23 cellular contexts compared by ENCODE assay signal in genomic region chr12:19456176-19456575, GRCh38.
"Had no signal": no experiment of that assay in that cellular context is flagged by ENCODE, and none has a peak within 500 bp of the region (broad histone marks: within the 10 kb centered on the region; RNA-seq: fewer than 3 reads in every experiment).

No MANE protein-coding gene starts in this region.

- H3K4me3 ChIP-seq: cardiac muscle cell, K562, SJCRH30 had no signal

- H3K27ac ChIP-seq: cardiac muscle cell, SJCRH30 had no signal

- H3K9me3 ChIP-seq: SJCRH30 had no signal

- ATAC-seq: activated CD8-positive, alpha-beta T cell treated with anti-CD3 and anti-CD28 coated beads, Interleukin-2, amount 10 ng/mL, durations not matched to agents 7 days and 5 days; activated naive CD4-positive, alpha-beta T cell treated with anti-CD3 and anti-CD28 coated beads, Interleukin-2, amount 50 U/mL, for 72 hours; activated naive CD8-positive, alpha-beta T cell treated with anti-CD3 and anti-CD28 coated beads, Interleukin-2, amount 50 U/mL, for 24 hours; K562; SK-N-SH treated with all-trans-retinoic acid at 6 μM for 48 hours had no signal

- H3K27me3 ChIP-seq: cardiac muscle cell, SJCRH30 had no signal

- DNase-seq: activated CD4-positive, alpha-beta T cell treated with anti-CD3 and anti-CD28 coated beads for 48 hours; activated CD4-positive, alpha-beta T cell treated with anti-CD3 and anti-CD28 coated beads, Interleukin-2, amount 50 U/mL, for 4 hours; activated CD4-positive, CD25-positive, alpha-beta regulatory T cell treated with anti-CD3 and anti-CD28 coated beads, Interleukin-2, amount 50 U/mL, for 72 hours; activated CD8-positive, alpha-beta memory T cell treated with anti-CD3 and anti-CD28 coated beads, Interleukin-2, amount 50 U/mL, for 48 hours; activated CD8-positive, alpha-beta T cell treated with anti-CD3 and anti-CD28 coated beads, Interleukin-2, amount 10 ng/mL, durations not matched to agents 7 days and 5 days; activated naive CD8-positive, alpha-beta T cell treated with anti-CD3 and anti-CD28 coated beads, Interleukin-2, amount 50 U/mL, for 24 hours; activated T-cell treated with anti-CD3 and anti-CD28 coated beads, Interleukin-2, amount 50 U/mL, for 1 hour; amygdala; Karpas-422; MM.1S; NCI-H1105 treated with DMSO at 0.1 percent for 48 hours; NCI-H1436 treated with DMSO at 0.1 percent for 48 hours; NCI-H187 treated with DMSO at 0.1 percent for 48 hours; NCI-H2081 treated with DMSO at 0.1 percent for 48 hours; NCI-H2227 treated with DMSO at 0.1 percent for 48 hours; NCI-H526 treated with DMSO at 0.1 percent for 48 hours; NCI-H82; SJCRH30; SW 1271 had no signal

- H3K36me3 ChIP-seq: cardiac muscle cell had no signal
